Comparison of ENCODE assay signal across 23 cellular contexts in genomic region chr17:32317353-32317752, GRCh38. TPM values are rescaled to one million over a fixed set of nuclear protein-coding genes. Genes with fewer than 3 reads are reported as not detected.
DNase-seq lines count a peak whose midpoint lies in the region; ATAC-seq, FAIRE-seq and TF ChIP-seq lines count a peak whose summit lies in the region.
"Had no signal": no experiment of that assay in that cellular context is flagged by ENCODE, and none has a peak within 500 bp of the region (broad histone marks: within the 10 kb centered on the region; RNA-seq: fewer than 3 reads in every experiment).

No MANE protein-coding gene starts in this region.

- no peaks in the 10 kb centered on the region for H3K79me2 ChIP-seq in H1 (ENCODE audit: control insufficient read depth in 1 of 2, insufficient read depth in 2 of 2, low read length in 2 of 2)

- no peak for TF ChIP-seq RAD21 in H1 (IDR thresholded peaks at IDR 0.05 in 1 of 2, conservative IDR thresholded peaks at IDR 0.05 in 1 of 2; ENCODE audit: low read depth in 2 of 2, low read length in 2 of 2)

- peaks cover 0 to 2% of the 10 kb centered on the region in 2 donors for H3K27me3 Mint-ChIP-seq in natural killer cell treated with Interleukin-12 subunit alpha and Interleukin-12 subunit beta and Interleukin-15 and Interleukin-18, amount 100 ng/mL, for 72 hours
- peaks cover 0 to 3% of the 10 kb centered on the region in 2 donors for H3K27me3 Mint-ChIP-seq in natural killer cell (ENCODE audit: low read depth in 2 of 2)

- no peaks in the 10 kb centered on the region for H3K27me3 ChIP-seq in H1 (replicated peaks in 1 of 4; ENCODE audit: control insufficient read depth in 3 of 4, extremely low read depth in 1 of 4, insufficient read depth in 3 of 4, low read length in 3 of 4)

- H3K9ac ChIP-seq in H1 (replicated peaks in 1 of 4; ENCODE audit: extremely low read depth in 1 of 4, low read depth in 3 of 4, low read length in 3 of 4), result no peak overlapping the region

- intact Hi-C loops in natural killer cell (cut with micrococcal nuclease), result no loop called here

- no peak overlapping the region for H3K23ac ChIP-seq in H1 (ENCODE audit: insufficient read length)

- WGBS in H1 (ENCODE audit: extremely low coverage in 1 of 2, insufficient coverage in 1 of 2, insufficient read length in 1 of 2, insufficient replicate concordance in 2 of 2, low coverage in 1 of 2, low lambda C conversion rate in 2 of 2, missing lambda C conversion rate in 1 of 2), 2 experiments, result 92% methylated on average over 4 of the region's 4 CpGs; no CpG with 5 or more reads in 1 of the 2 experiments

- no peaks in the 10 kb centered on the region for H3K23me2 ChIP-seq in H1 (ENCODE audit: low read depth, low read length)

- FAIRE-seq in H1 (lab: Jason Lieb, UNC), result no peak
- FAIRE-seq: A549, G401.6, GM12892 had no signal

- H3K9me3 ChIP-seq in H1 (ENCODE audit: insufficient read depth in 2 of 2, low read depth in 1 of 2, low read length in 1 of 2), result no peaks in the 10 kb centered on the region
- H3K9me3 ChIP-seq: A549 had no signal

- no peak overlapping the region for H3K14ac ChIP-seq in H1 (ENCODE audit: insufficient read length)

- H3K4me3 ChIP-seq in H1 (ENCODE audit: extremely low read depth in 1 of 4, insufficient read depth in 2 of 4, low read depth in 3 of 4, low read length in 4 of 4), result no peak overlapping the region
- H3K4me3 ChIP-seq: A549 had no signal

- H4K20me1 ChIP-seq in H1 (replicated peaks in 1 of 2; ENCODE audit: control insufficient read depth in 1 of 2, insufficient read depth in 2 of 2, low read length in 2 of 2), result no peaks in the 10 kb centered on the region

- peaks cover 0 to 3% (median 0%) of the 10 kb centered on the region in 4 experiments; a peak in 1 of 7 replicates for H3K4me1 ChIP-seq in H1 (replicated peaks in 1 of 4; ENCODE audit: control insufficient read depth in 3 of 4, insufficient read depth in 4 of 4, low read length in 3 of 4)
- H3K4me1 ChIP-seq: A549 had no signal

- peaks cover 0 to 5% (median 0%) of the 10 kb centered on the region in 4 experiments; a peak in 1 of 8 replicates for H3K36me3 ChIP-seq in H1 (ENCODE audit: control insufficient read depth in 2 of 4, insufficient read depth in 4 of 4, low read length in 3 of 4)

- no peaks in the 10 kb centered on the region for H3K9me3 Mint-ChIP-seq in natural killer cell treated with Interleukin-12 subunit alpha and Interleukin-12 subunit beta and Interleukin-15 and Interleukin-18, amount 100 ng/mL, for 72 hours
- H3K9me3 Mint-ChIP-seq in natural killer cell, result no peaks in the 10 kb centered on the region
- H3K9me3 Mint-ChIP-seq: CD4-positive, alpha-beta memory T cell had no signal

- no peaks in the 10 kb centered on the region for H3K79me1 ChIP-seq in H1 (ENCODE audit: low read depth, low read length)

- peak overlapping the region; percentile 34; the same call in 1 of the 2 replicates for H2BK15ac ChIP-seq in H1 (ENCODE audit: low read length)

- TF ChIP-seq EP300 in H1 (IDR thresholded peaks at IDR 0.05; ENCODE audit: borderline replicate concordance in 1 of 2, low read depth in 2 of 2, low read length in 2 of 2), result no peak

- H3K27ac ChIP-seq in H1 (ENCODE audit: low read depth, low read length), result no peak overlapping the region
- H3K27ac ChIP-seq: 22Rv1, A549 had no signal

- no peak overlapping the region for H2AK5ac ChIP-seq in H1 (ENCODE audit: low read depth, low read length)

- no peak overlapping the region for H3K4ac ChIP-seq in H1 (replicated peaks; ENCODE audit: insufficient read length, low read depth, low read length)

- DNase-seq in DMS53 (lab: John Stamatoyannopoulos, UW) (peak; percentile 31), DMS53 treated with DMSO at 0.1 percent for 48 hours (lab: John Stamatoyannopoulos, UW; ENCODE audit: unreplicated experiment) (no peak), natural killer cell (no peak), H1 (ENCODE audit: low read depth in 1 of 2, low spot score in 2 of 2) (no peak), MV-4-11 (lab: John Stamatoyannopoulos, UW) (no peak), DMS 273 treated with DMSO at 0.1 percent for 48 hours (lab: John Stamatoyannopoulos, UW) (no peak), 8988T (no peak)
- no peak for DNase-seq in natural killer cell treated with Interleukin-12 subunit alpha and Interleukin-12 subunit beta and Interleukin-15 and Interleukin-18, amount 100 ng/mL, for 72 hours (ENCODE audit: low spot score)
- DNase-seq: ACHN; AML-193; C1 segment of cervical spinal cord; Calu3; CD4-positive, alpha-beta memory T cell; COR-L47; DMS153; DMS79 treated with DMSO at 0.1 percent for 48 hours; GOT3; H7; HCEC 1CT had no signal

- H3K4me1 Mint-ChIP-seq in natural killer cell treated with Interleukin-12 subunit alpha and Interleukin-12 subunit beta and Interleukin-15 and Interleukin-18, amount 100 ng/mL, for 72 hours (ENCODE audit: low read depth in 2 of 2), result peaks cover 4 to 12% of the 10 kb centered on the region in 2 donors
- peaks cover 0 to 5% of the 10 kb centered on the region in 2 donors for H3K4me1 Mint-ChIP-seq in natural killer cell

- H2BK120ac ChIP-seq in H1 (replicated peaks; ENCODE audit: low read depth, low read length), result no peak overlapping the region

- TF ChIP-seq CTCF in natural killer cell (IDR thresholded peaks at IDR 0.05), result no peak
- TF ChIP-seq CTCF in H1 (IDR thresholded peaks at IDR 0.05; ENCODE audit: control extremely low read depth in 1 of 3, insufficient read depth in 1 of 3, low read depth in 1 of 3, low read length in 3 of 3), result no peak

- H3K4me3 Mint-ChIP-seq in natural killer cell treated with Interleukin-12 subunit alpha and Interleukin-12 subunit beta and Interleukin-15 and Interleukin-18, amount 100 ng/mL, for 72 hours, result peak overlapping the region; percentile 4
- no peak overlapping the region for H3K4me3 Mint-ChIP-seq in natural killer cell

- no peak overlapping the region for H2BK20ac ChIP-seq in H1 (ENCODE audit: low read length)

- H2AFZ ChIP-seq in H1 (ENCODE audit: low read length), result no peak overlapping the region

- no peaks in the 10 kb centered on the region for H3K36me3 Mint-ChIP-seq in natural killer cell treated with Interleukin-12 subunit alpha and Interleukin-12 subunit beta and Interleukin-15 and Interleukin-18, amount 100 ng/mL, for 72 hours
- no peaks in the 10 kb centered on the region for H3K36me3 Mint-ChIP-seq in natural killer cell
- H3K36me3 Mint-ChIP-seq: CD4-positive, alpha-beta memory T cell had no signal

- POLR2A ChIA-PET in H1 (lab: Charles Lee; ENCODE audit: partially characterized antibody), result interaction anchor here (1.2 to 1.6 kb wide), 2 partner anchors 9 to 52 kb away, joined by 3 read pairs; no protein-coding TSS in a partner anchor

- no peak for TF ChIP-seq POLR2A in H1 (IDR thresholded peaks at IDR 0.05; ENCODE audit: control extremely low read depth in 1 of 2, low read depth in 2 of 2, low read length in 2 of 2)

- H2BK12ac ChIP-seq in H1 (ENCODE audit: low read depth, low read length), result no peak overlapping the region

- no peak overlapping the region for H3K27ac Mint-ChIP-seq in natural killer cell treated with Interleukin-12 subunit alpha and Interleukin-12 subunit beta and Interleukin-15 and Interleukin-18, amount 100 ng/mL, for 72 hours
- H3K27ac Mint-ChIP-seq in natural killer cell, result no peak overlapping the region
- H3K27ac Mint-ChIP-seq: CD4-positive, alpha-beta memory T cell had no signal

- H2BK5ac ChIP-seq in H1 (ENCODE audit: low read depth, low read length), result no peak overlapping the region

- no peak overlapping the region for H4K91ac ChIP-seq in H1 (replicated peaks; ENCODE audit: insufficient read length, low read length)

- no peak overlapping the region for H4K8ac ChIP-seq in H1 (ENCODE audit: extremely low read depth, insufficient read depth, low read length)

- no peak overlapping the region for H3K4me2 ChIP-seq in H1 (ENCODE audit: insufficient read depth in 1 of 2, low read depth in 2 of 2, low read length in 2 of 2)
- H3K4me2 ChIP-seq: A549 had no signal

- CTCF ChIA-PET in H1 (lab: Charles Lee; ENCODE audit: partially characterized antibody), result interaction anchor here (0.5 to 13.3 kb wide), 10 partner anchors 11 to 89 kb away, joined by 3 to 170 read pairs (median 10); partner anchors contain the start of gene RHBDL3

- ATAC-seq in natural killer cell treated with Interleukin-12 subunit alpha and Interleukin-12 subunit beta and Interleukin-15 and Interleukin-18, amount 100 ng/mL, for 72 hours, result no peak
- ATAC-seq in natural killer cell, result no peak
- ATAC-seq: A549 had no signal

- H3K56ac ChIP-seq in H1 (replicated peaks; ENCODE audit: insufficient read length, low read depth, low read length), result no peak overlapping the region

- H3K18ac ChIP-seq in H1 (ENCODE audit: extremely low read depth, low read length), result no peak overlapping the region

- H4K5ac ChIP-seq in H1 (ENCODE audit: insufficient read length, low read depth, low read length), result no peak overlapping the region

RNA-seq across cellular contexts. Expression of gene C17orf75, which starts 24.6 kb away (rescaled TPM):
- total RNA-seq in natural killer cell treated with Interleukin-12 subunit alpha and Interleukin-12 subunit beta and Interleukin-15 and Interleukin-18, amount 100 ng/mL, for 72 hours, result 10 to 100 TPM; 23.2 to 24.5 TPM
- total RNA-seq in natural killer cell, result 10 to 100 TPM; 12.7 to 18.8 (median 13.3) TPM
- 35.4 and 42.6 TPM in 2 replicates for total RNA-seq in H1 (2021; fragmentation: NEBNext Ultra II Directional; extraction: Animal tissue kit (Norgen Biotek cat#: 25700))
- polyA plus RNA-seq in H1 (2011; rRNA removed), result 12.0 and 15.8 TPM in 2 replicates
- 28.3 TPM for polyA plus RNA-seq in H1 (2011; cell fraction: cytosol; rRNA removed)
- 17.9 TPM for polyA plus RNA-seq in H1 (2011; cell fraction: nucleus; rRNA removed)
- polyA plus RNA-seq in H1 (2012, experiment 1 of 2), result 27.6 to 38.1 TPM (median 37.1 TPM) in 4 replicates
- polyA plus RNA-seq in H1 (2012, experiment 2 of 2), result 5.0 TPM
- polyA plus RNA-seq in H1 (2013, experiment 1 of 2), result 29.9 TPM
- polyA plus RNA-seq in H1 (2013, experiment 2 of 2), result 28.1 TPM
- polyA minus RNA-seq in H1 (2011; rRNA and poly(A)+ RNA removed), result 19.6 and 23.2 TPM in 2 replicates
- polyA minus RNA-seq in H1 (2011; cell fraction: cytosol; rRNA and poly(A)+ RNA removed), result 16.4 TPM
- polyA minus RNA-seq in H1 (2011; cell fraction: nucleus; rRNA and poly(A)+ RNA removed), result 21.9 TPM

RNA-seq across cellular contexts. Expression of gene ZNF207, which starts 32.6 kb away (rescaled TPM):
- total RNA-seq in natural killer cell treated with Interleukin-12 subunit alpha and Interleukin-12 subunit beta and Interleukin-15 and Interleukin-18, amount 100 ng/mL, for 72 hours, result 100 to 1,000 TPM; 311 to 319 TPM
- total RNA-seq in natural killer cell, result 100 to 1,000 TPM; 378 to 444 (median 428) TPM
- 254 and 268 TPM in 2 replicates for total RNA-seq in H1 (2021; fragmentation: NEBNext Ultra II Directional; extraction: Animal tissue kit (Norgen Biotek cat#: 25700))
- polyA plus RNA-seq in H1 (2011; rRNA removed), result 214 and 286 TPM in 2 replicates
- polyA plus RNA-seq in H1 (2011; cell fraction: cytosol; rRNA removed), result 246 TPM
- polyA plus RNA-seq in H1 (2011; cell fraction: nucleus; rRNA removed), result 286 TPM
- 183 to 222 TPM (median 202 TPM) in 4 replicates for polyA plus RNA-seq in H1 (2012, experiment 1 of 2)
- polyA plus RNA-seq in H1 (2012, experiment 2 of 2), result 68.0 TPM
- 185 TPM for polyA plus RNA-seq in H1 (2013, experiment 1 of 2)
- polyA plus RNA-seq in H1 (2013, experiment 2 of 2), result 175 TPM
- polyA minus RNA-seq in H1 (2011; rRNA and poly(A)+ RNA removed), result 453 and 460 TPM in 2 replicates
- polyA minus RNA-seq in H1 (2011; cell fraction: cytosol; rRNA and poly(A)+ RNA removed), result 181 TPM
- 307 TPM for polyA minus RNA-seq in H1 (2011; cell fraction: nucleus; rRNA and poly(A)+ RNA removed)

RNA-seq across cellular contexts. Expression of gene RHBDL3, which starts 51.7 kb away (rescaled TPM):
- total RNA-seq in natural killer cell treated with Interleukin-12 subunit alpha and Interleukin-12 subunit beta and Interleukin-15 and Interleukin-18, amount 100 ng/mL, for 72 hours, result under 1 TPM; 0.33 to 0.40 TPM
- total RNA-seq in natural killer cell, result under 1 TPM in 2 of 3 donors, not detected in 1; 0.14 to 0.21 TPM
- total RNA-seq in H1 (2021; fragmentation: NEBNext Ultra II Directional; extraction: Animal tissue kit (Norgen Biotek cat#: 25700)), result 11.8 and 12.2 TPM in 2 replicates
- 9.6 and 15.9 TPM in 2 replicates for polyA plus RNA-seq in H1 (2011; rRNA removed)
- polyA plus RNA-seq in H1 (2011; cell fraction: cytosol; rRNA removed), result 12.9 TPM
- 19.8 TPM for polyA plus RNA-seq in H1 (2011; cell fraction: nucleus; rRNA removed)
- 10.2 to 14.8 TPM (median 13.4 TPM) in 4 replicates for polyA plus RNA-seq in H1 (2012, experiment 1 of 2)
- polyA plus RNA-seq in H1 (2012, experiment 2 of 2), result 8.6 TPM
- polyA plus RNA-seq in H1 (2013, experiment 1 of 2), result 2.7 TPM
- 2.7 TPM for polyA plus RNA-seq in H1 (2013, experiment 2 of 2)
- 15.4 and 19.0 TPM in 2 replicates for polyA minus RNA-seq in H1 (2011; rRNA and poly(A)+ RNA removed)
- polyA minus RNA-seq in H1 (2011; cell fraction: cytosol; rRNA and poly(A)+ RNA removed), result 8.8 TPM
- 12.4 TPM for polyA minus RNA-seq in H1 (2011; cell fraction: nucleus; rRNA and poly(A)+ RNA removed)
- total RNA-seq: CD4-positive, alpha-beta memory T cell had no signal
- polyA plus RNA-seq: CD4-positive, alpha-beta memory T cell had no signal
